8 cellular contexts compared by ENCODE assay signal in the genomic region with DNA sequence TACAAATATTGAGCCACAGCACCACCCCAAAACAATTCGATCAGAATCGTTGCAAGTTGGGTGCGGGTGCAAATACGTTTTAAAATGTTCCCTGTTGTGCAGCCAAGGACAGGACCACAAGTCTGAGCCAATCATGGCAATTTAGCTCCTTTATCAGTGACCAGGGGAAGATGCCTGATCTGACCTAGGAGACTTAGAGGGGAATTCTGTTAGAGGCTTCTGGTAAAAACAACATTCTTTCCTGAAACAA. TPM values are rescaled to one million over a fixed set of nuclear protein-coding genes. Genes with fewer than 3 reads are reported as not detected.
A peak's percentile ranks its signal among the peaks of the same experiment; 100 is the strongest.
DNase-seq lines count a peak whose midpoint lies in the region; ATAC-seq and TF ChIP-seq lines count a peak whose summit lies in the region.

No MANE protein-coding gene starts in this region.

- H3K4me1 Mint-ChIP-seq in activated CD4-positive, alpha-beta memory T cell treated with anti-CD3 and anti-CD28 coated beads for 36 hours (ENCODE audit: low read depth) = peaks cover 16% of the 10 kb centered on the region

- peaks cover 5% of the 10 kb centered on the region for H3K4me1 ChIP-seq in iPS-18a (ENCODE audit: control insufficient read depth, low read depth, low read length)
- peaks cover 0 to 17% (median 10%) of the 10 kb centered on the region in 4 donors for H3K4me1 ChIP-seq in stomach

- no peaks in the 10 kb centered on the region for H3K9me3 ChIP-seq in iPS-18a (ENCODE audit: control insufficient read depth, low read depth, low read length)
- H3K9me3 ChIP-seq in stomach = no peaks in the 10 kb centered on the region

- intact Hi-C loops in activated CD4-positive, alpha-beta memory T cell treated with anti-CD3 and anti-CD28 coated beads for 36 hours (cut with micrococcal nuclease) = loop anchor here (1.0 to 5.0 kb wide), 4 partner anchors 24 to 166 kb away; partner anchors contain the start of gene PHF3
- intact Hi-C loops in stomach (cut with DNase I; ENCODE audit: low total_unique reads) = loop anchor here (5.0 kb wide), 1 partner anchor 169 kb away; no protein-coding TSS in a partner anchor

- no peak for TF ChIP-seq EP300 in stomach (IDR thresholded peaks at IDR 0.05)

- ATAC-seq in HG02943 (IDR thresholded peaks at IDR 0.05; ENCODE audit: low read depth, unreplicated experiment) = peak; percentile 9

- H3K4me3 Mint-ChIP-seq in activated CD4-positive, alpha-beta memory T cell treated with anti-CD3 and anti-CD28 coated beads for 36 hours = peak overlapping the region; percentile 77

- H3K9ac ChIP-seq in iPS-18a (ENCODE audit: low read length) = peak overlapping the region; percentile 82

- WGBS in stomach, 5 donors = 0 to 12% (median 9%) methylated on average over 4 of the region's 4 CpGs

- no peak for TF ChIP-seq CTCF in stomach (IDR thresholded peaks at IDR 0.05)

- H3K9me3 Mint-ChIP-seq in activated CD4-positive, alpha-beta memory T cell treated with anti-CD3 and anti-CD28 coated beads for 36 hours = no peaks in the 10 kb centered on the region

- H3K27ac Mint-ChIP-seq in activated CD4-positive, alpha-beta memory T cell treated with anti-CD3 and anti-CD28 coated beads for 36 hours = no peak overlapping the region

- H3K36me3 Mint-ChIP-seq in activated CD4-positive, alpha-beta memory T cell treated with anti-CD3 and anti-CD28 coated beads for 36 hours = no peaks in the 10 kb centered on the region

- peak; percentile 25 for DNase-seq in NCI-H1694 treated with DMSO at 0.1 percent for 48 hours (lab: John Stamatoyannopoulos, UW)
- DNase-seq in NCI-H1694 (lab: John Stamatoyannopoulos, UW) = no peak
- DNase-seq in activated CD4-positive, alpha-beta memory T cell treated with anti-CD3 and anti-CD28 coated beads for 36 hours = no peak
- no peak for DNase-seq in stomach
- no peak for DNase-seq in LoVo (ENCODE audit: low spot score)
- DNase-seq in stimulated activated CD4-positive, alpha-beta T cell treated with anti-CD3 and anti-CD28 coated beads, Interleukin-4, amount 100 ng/mL, for 1 hour = no peak

- TF ChIP-seq POLR2A in stomach (IDR thresholded peaks at IDR 0.05) = no peak

- POLR2A ChIA-PET in activated CD4-positive, alpha-beta memory T cell treated with anti-CD3 and anti-CD28 coated beads for 36 hours (lab: Charles Lee) = interaction anchor here (1.1 to 1.4 kb wide), 2 partner anchors 24 to 37 kb away, joined by 4 to 5 read pairs; partner anchors contain the start of gene PHF3

- H3K27me3 Mint-ChIP-seq in activated CD4-positive, alpha-beta memory T cell treated with anti-CD3 and anti-CD28 coated beads for 36 hours = no peaks in the 10 kb centered on the region

- H3K4me3 ChIP-seq in iPS-18a (ENCODE audit: low read length) = peak overlapping the region; percentile 89
- peak overlapping the region; percentile 45 to 57 (median 50) for H3K4me3 ChIP-seq in stomach

- CTCF ChIA-PET in activated CD4-positive, alpha-beta memory T cell treated with anti-CD3 and anti-CD28 coated beads for 36 hours (lab: Charles Lee) = interaction anchor here (0.6 to 6.1 kb wide), 44 partner anchors 9 to 1025 kb away, joined by 3 to 206 read pairs (median 5); partner anchors contain the start of gene PHF3

- H3K36me3 ChIP-seq in iPS-18a (ENCODE audit: control insufficient read depth, low read depth, low read length) (no peaks in the 10 kb centered on the region), stomach (no peaks in the 10 kb centered on the region)

- H3K27me3 ChIP-seq in iPS-18a (ENCODE audit: control insufficient read depth, insufficient read depth, low read length) (no peaks in the 10 kb centered on the region), stomach (no peaks in the 10 kb centered on the region)

- H3K27ac ChIP-seq in iPS-18a (ENCODE audit: low read length) (peak overlapping the region; percentile 13), stomach (peak overlapping the region in 3 of 5 donors; percentile 10 to 69 (median 56))

RNA-seq across cellular contexts. Expression of gene PTP4A1, which starts 25.6 kb away (rescaled TPM):
- 10 to 100 TPM; 45.1 to 49.3 TPM for total RNA-seq in activated CD4-positive, alpha-beta memory T cell treated with anti-CD3 and anti-CD28 coated beads for 36 hours
- total RNA-seq in stomach = 100 to 1,000 TPM in 1 of 5 donors, 10 to 100 TPM in 4; 22.0 to 140 (median 54.6) TPM
- 10 to 100 TPM; 10.0 to 23.7 (median 19.4) TPM for polyA plus RNA-seq in stomach

RNA-seq across cellular contexts. Expression of gene PHF3, which starts 37.7 kb away (rescaled TPM):
- 10 to 100 TPM; 43.0 to 43.2 TPM for total RNA-seq in activated CD4-positive, alpha-beta memory T cell treated with anti-CD3 and anti-CD28 coated beads for 36 hours
- total RNA-seq in stomach = 100 to 1,000 TPM in 2 of 5 donors, 10 to 100 TPM in 3; 52.5 to 101 (median 67.4) TPM
- polyA plus RNA-seq in stomach = 10 to 100 TPM in 1 of 3 donors, 1 to 10 TPM in 2; 6.8 to 16.2 (median 8.3) TPM
